Comparison of ENCODE assay signal across 8 cellular contexts in the genomic region with DNA sequence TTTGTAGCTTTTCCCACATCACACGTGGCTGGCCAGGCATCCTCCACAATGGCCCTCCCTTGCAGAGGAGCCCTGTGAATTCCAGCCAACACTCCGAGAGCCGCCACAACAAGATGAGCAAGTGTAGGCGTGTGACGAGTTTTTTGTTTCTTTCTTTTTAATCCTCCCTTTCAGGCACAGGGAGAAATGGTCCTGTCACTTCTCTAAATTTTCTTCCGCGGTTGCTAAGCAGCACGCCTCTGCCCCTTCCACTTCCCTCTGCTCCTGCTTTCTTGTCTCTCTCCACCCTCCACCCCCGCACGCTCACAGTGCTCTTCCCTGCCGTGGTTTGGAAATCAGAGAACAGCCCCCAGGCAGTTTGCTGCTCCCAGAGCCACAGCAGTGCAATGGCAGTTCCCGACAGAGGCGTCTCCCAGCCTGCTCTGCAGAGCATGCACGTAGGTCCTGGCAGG.
DNase-seq lines count a peak whose midpoint lies in the region; ATAC-seq and TF ChIP-seq lines count a peak whose summit lies in the region.

No MANE protein-coding gene starts in this region.

- H3K36me3 Mint-ChIP-seq in activated CD4-positive, alpha-beta T cell treated with anti-CD3 and anti-CD28 coated beads for 36 hours (ENCODE audit: low read depth), result no peaks in the 10 kb centered on the region
- no peaks in the 10 kb centered on the region for H3K36me3 Mint-ChIP-seq in naive thymus-derived CD8-positive, alpha-beta T cell

- H3K4me1 Mint-ChIP-seq in activated CD4-positive, alpha-beta T cell treated with anti-CD3 and anti-CD28 coated beads for 36 hours, result peaks cover 20% of the 10 kb centered on the region
- H3K4me1 Mint-ChIP-seq in naive thymus-derived CD8-positive, alpha-beta T cell, result peaks cover 8 to 27% (median 11%) of the 10 kb centered on the region in 4 donors

- peaks cover 2% of the 10 kb centered on the region for H3K27me3 Mint-ChIP-seq in activated CD4-positive, alpha-beta T cell treated with anti-CD3 and anti-CD28 coated beads for 36 hours
- H3K27me3 Mint-ChIP-seq in naive thymus-derived CD8-positive, alpha-beta T cell, result peaks cover 2 to 51% (median 23%) of the 10 kb centered on the region in 5 donors

- CTCF ChIA-PET in activated CD4-positive, alpha-beta T cell treated with anti-CD3 and anti-CD28 coated beads for 36 hours (lab: Charles Lee), result no interaction called here

- intact Hi-C loops in activated CD4-positive, alpha-beta T cell treated with anti-CD3 and anti-CD28 coated beads for 36 hours (cut with DNase I, micrococcal nuclease), result no loop called here

- peak; percentile 25 for TF ChIP-seq CTCF in coronary artery (IDR thresholded peaks at IDR 0.05)

- H3K4me3 ChIP-seq in coronary artery, result peak overlapping the region; percentile 55

- H3K27ac ChIP-seq in coronary artery (peak overlapping the region; percentile 56 to 85), substantia nigra (ENCODE audit: low read depth, low read length, poor library complexity, severe bottlenecking) (no peak overlapping the region)

- DNase-seq in DMS79 treated with DMSO at 0.1 percent for 48 hours (lab: John Stamatoyannopoulos, UW), result peak; percentile 37
- peak; percentile 13 to 40 for DNase-seq in NOMO-1 (lab: John Stamatoyannopoulos, UW; ENCODE audit: unreplicated experiment in 2 of 2)
- DNase-seq in coronary artery (ENCODE audit: low spot score), result peak; percentile 76
- DNase-seq in left lobe of liver (ENCODE audit: low spot score), result no peak
- peak in 28 of 49 donors; percentile 2 to 76 (median 13) for DNase-seq in substantia nigra (lab: John Stamatoyannopoulos, UW)
- no peak for DNase-seq in activated CD4-positive, alpha-beta T cell treated with anti-CD3 and anti-CD28 coated beads for 36 hours
- no peak for DNase-seq in naive thymus-derived CD8-positive, alpha-beta T cell

- ATAC-seq in left lobe of liver (peak; percentile 77), GM18870 (IDR thresholded peaks at IDR 0.05; ENCODE audit: unreplicated experiment) (no peak)
- no peak for ATAC-seq in activated CD4-positive, alpha-beta T cell treated with anti-CD3 and anti-CD28 coated beads for 36 hours
- ATAC-seq in naive thymus-derived CD8-positive, alpha-beta T cell, result no peak

- no peak overlapping the region for H3K27ac Mint-ChIP-seq in activated CD4-positive, alpha-beta T cell treated with anti-CD3 and anti-CD28 coated beads for 36 hours
- H3K27ac Mint-ChIP-seq in naive thymus-derived CD8-positive, alpha-beta T cell, result peak overlapping the region in 1 of 10 donors; percentile 16

- no peaks in the 10 kb centered on the region for H3K9me3 Mint-ChIP-seq in activated CD4-positive, alpha-beta T cell treated with anti-CD3 and anti-CD28 coated beads for 36 hours (ENCODE audit: low read depth)
- no peaks in the 10 kb centered on the region for H3K9me3 Mint-ChIP-seq in naive thymus-derived CD8-positive, alpha-beta T cell

- POLR2A ChIA-PET in activated CD4-positive, alpha-beta T cell treated with anti-CD3 and anti-CD28 coated beads for 36 hours (lab: Charles Lee), result no interaction called here
- POLR2A ChIA-PET in naive thymus-derived CD8-positive, alpha-beta T cell (lab: Charles Lee), result no interaction called here

- H3K4me3 Mint-ChIP-seq in activated CD4-positive, alpha-beta T cell treated with anti-CD3 and anti-CD28 coated beads for 36 hours, result no peak overlapping the region
- H3K4me3 Mint-ChIP-seq in naive thymus-derived CD8-positive, alpha-beta T cell, result peak overlapping the region in 1 of 10 donors; percentile 28

Comparison
In these comparisons a context has a peak if more than half of its experiments do, and no peak if none do; other contexts are left out.
1. DNase-seq: peak in DMS79 treated with DMSO at 0.1 percent for 48 hours (single experiment), NOMO-1 (2 of 2), coronary artery (single experiment) and substantia nigra (28 of 49); none in left lobe of liver (single experiment), activated CD4-positive, alpha-beta T cell treated with anti-CD3 and anti-CD28 coated beads for 36 hours (single experiment) and naive thymus-derived CD8-positive, alpha-beta T cell (0 of 10).